ENCODE assay signal across 20 cellular contexts in genomic region chr1:21634481-21635137, GRCh38. TPM values are rescaled to one million over a fixed set of nuclear protein-coding genes. Genes with fewer than 3 reads are reported as not detected.
A peak's percentile ranks its signal among the peaks of the same experiment; 100 is the strongest.
DNase-seq lines count a peak whose midpoint lies in the region; ATAC-seq, FAIRE-seq and TF ChIP-seq lines count a peak whose summit lies in the region.
"Had no signal": no experiment of that assay in that cellular context is flagged by ENCODE, and none has a peak within 500 bp of the region (broad histone marks: within the 10 kb centered on the region; RNA-seq: fewer than 3 reads in every experiment).

No MANE protein-coding gene starts in this region.

- CTCF ChIA-PET in PC-9 (lab: Charles Lee), result interaction anchor here (0.7 kb wide), 1 partner anchor 14 kb away, joined by 4 read pairs; no protein-coding TSS in a partner anchor

- no peaks in the 10 kb centered on the region for H3K36me3 Mint-ChIP-seq in endodermal cell (ENCODE audit: low read depth)
- no peaks in the 10 kb centered on the region for H3K36me3 Mint-ChIP-seq in natural killer cell treated with Interleukin-12 subunit alpha and Interleukin-12 subunit beta and Interleukin-15 and Interleukin-18, amount 100 ng/mL, for 72 hours
- H3K36me3 Mint-ChIP-seq: naive thymus-derived CD4-positive, alpha-beta T cell; T-cell had no signal

- no peaks in the 10 kb centered on the region for H4K20me1 ChIP-seq in PC-9 (ENCODE audit: insufficient read depth)

- POLR2A ChIA-PET in PC-9 (lab: Charles Lee; ENCODE audit: unreplicated experiment), result interaction anchor here (0.6 to 0.7 kb wide), 2 partner anchors 10 to 12 kb away, joined by 3 to 11 read pairs; no protein-coding TSS in a partner anchor

- H3K27me3 ChIP-seq in PC-9 (ENCODE audit: insufficient read depth, low read depth) (no peaks in the 10 kb centered on the region), endodermal cell (ENCODE audit: control insufficient read depth, insufficient read depth, low read length, poor library complexity, severe bottlenecking) (no peaks in the 10 kb centered on the region), pancreas (no peaks in the 10 kb centered on the region)
- H3K27me3 ChIP-seq: MG63 had no signal

- no peaks in the 10 kb centered on the region for H3K27me3 Mint-ChIP-seq in endodermal cell (ENCODE audit: insufficient read depth)
- peaks cover 5 to 19% of the 10 kb centered on the region in 2 donors for H3K27me3 Mint-ChIP-seq in natural killer cell treated with Interleukin-12 subunit alpha and Interleukin-12 subunit beta and Interleukin-15 and Interleukin-18, amount 100 ng/mL, for 72 hours

- H3K27ac ChIP-seq in PC-9 (peak overlapping the region; percentile 77), endodermal cell (ENCODE audit: low read depth, low read length) (no peak overlapping the region), pancreas (peak overlapping the region; percentile 52 to 85 (median 78))

- H3K9me3 ChIP-seq in PC-9 (ENCODE audit: insufficient read depth, low read depth) (no peaks in the 10 kb centered on the region), endodermal cell (ENCODE audit: control insufficient read depth, low read length) (no peaks in the 10 kb centered on the region), pancreas (no peaks in the 10 kb centered on the region)
- H3K9me3 ChIP-seq: MG63 had no signal

- H3K9me2 ChIP-seq in PC-9 (ENCODE audit: insufficient read depth), result no peaks in the 10 kb centered on the region

- no peaks in the 10 kb centered on the region for H3K9me3 Mint-ChIP-seq in endodermal cell
- H3K9me3 Mint-ChIP-seq in natural killer cell treated with Interleukin-12 subunit alpha and Interleukin-12 subunit beta and Interleukin-15 and Interleukin-18, amount 100 ng/mL, for 72 hours, result no peaks in the 10 kb centered on the region
- H3K9me3 Mint-ChIP-seq: activated T-helper 17 cell treated with anti-CD3 and anti-CD28 coated beads, Interleukin-2, amount 50 U/mL, for 72 hours; T-cell had no signal

- H3F3A ChIP-seq in PC-9 (ENCODE audit: insufficient read depth, low read depth), result peaks cover 33% of the 10 kb centered on the region

- H3K27ac Mint-ChIP-seq in endodermal cell, result peak overlapping the region; percentile 50
- no peak overlapping the region for H3K27ac Mint-ChIP-seq in natural killer cell treated with Interleukin-12 subunit alpha and Interleukin-12 subunit beta and Interleukin-15 and Interleukin-18, amount 100 ng/mL, for 72 hours
- H3K27ac Mint-ChIP-seq: activated T-helper 17 cell treated with anti-CD3 and anti-CD28 coated beads, Interleukin-2, amount 50 U/mL, for 72 hours; naive thymus-derived CD4-positive, alpha-beta T cell; T-cell had no signal

- H3K4me3 ChIP-seq in PC-9 (no peak overlapping the region), endodermal cell (ENCODE audit: low read length) (no peak overlapping the region), pancreas (no peak overlapping the region)
- H3K4me3 ChIP-seq: MG63 had no signal

- H3K9ac ChIP-seq in endodermal cell (ENCODE audit: extremely low read depth, low read length, poor library complexity, severe bottlenecking), result no peak overlapping the region

- peaks cover 38% of the 10 kb centered on the region for H3K4me1 Mint-ChIP-seq in endodermal cell
- no peaks in the 10 kb centered on the region for H3K4me1 Mint-ChIP-seq in natural killer cell treated with Interleukin-12 subunit alpha and Interleukin-12 subunit beta and Interleukin-15 and Interleukin-18, amount 100 ng/mL, for 72 hours (ENCODE audit: low read depth in 2 of 2)
- H3K4me1 Mint-ChIP-seq: T-cell had no signal

- ATAC-seq in pancreas (peak; percentile 41 to 63 (median 57)), Right ventricle myocardium inferior (no peak)
- no peak for ATAC-seq in natural killer cell treated with Interleukin-12 subunit alpha and Interleukin-12 subunit beta and Interleukin-15 and Interleukin-18, amount 100 ng/mL, for 72 hours
- ATAC-seq: activated T-helper 17 cell treated with anti-CD3 and anti-CD28 coated beads, Interleukin-2, amount 50 U/mL, for 72 hours; naive thymus-derived CD4-positive, alpha-beta T cell; stimulated activated naive CD8-positive, alpha-beta T cell treated with anti-CD3 and anti-CD28 coated beads, Interleukin-15, Interleukin-2, amounts not matched to agents 100 U/mL and 50 U/mL, for 24 hours; T-cell had no signal

- no peak for FAIRE-seq in pancreas (lab: Jason Lieb, UNC)
- FAIRE-seq: GM12892 had no signal

- H3K4me1 ChIP-seq in PC-9 (replicated peaks; ENCODE audit: insufficient read depth), result peaks cover 88% of the 10 kb centered on the region
- H3K4me1 ChIP-seq in endodermal cell (ENCODE audit: control insufficient read depth, insufficient read depth, low read length), result peaks cover 10% of the 10 kb centered on the region
- H3K4me1 ChIP-seq in pancreas, result peaks cover 35 to 47% (median 46%) of the 10 kb centered on the region in 3 donors

- no peak overlapping the region for H2AFZ ChIP-seq in PC-9

- 88 to 91% methylated on average over 5 to 12 of the region's 12 CpGs for WGBS in endodermal cell (ENCODE audit: insufficient coverage in 1 of 2, insufficient read length in 1 of 2), 2 experiments
- WGBS in pancreas, 2 donors, result 24 to 30% methylated on average over 12 of the region's 12 CpGs

- no peak for TF ChIP-seq CTCF in PC-9 (conservative IDR thresholded peaks at IDR 0.05)
- no peak for TF ChIP-seq CTCF in endodermal cell (conservative IDR thresholded peaks at IDR 0.05)
- TF ChIP-seq CTCF in pancreas (IDR thresholded peaks at IDR 0.05), result no peak

- H3K4me2 ChIP-seq in PC-9, result peak overlapping the region; percentile 56

- H3K79me2 ChIP-seq in PC-9 (ENCODE audit: low read depth), result no peaks in the 10 kb centered on the region

- intact Hi-C loops in PC-9 (cut with micrococcal nuclease; ENCODE audit: unreplicated experiment) (loop anchor here (1.0 to 10.0 kb wide), 2 partner anchors 8 to 1870 kb away; no protein-coding TSS in a partner anchor), pancreas (cut with DNase I) (no loop called here), Right ventricle myocardium inferior (cut with DNase I) (no loop called here)

- peak; percentile 58 for DNase-seq in Caki2 (ENCODE audit: low read depth)
- peak; percentile 51 to 79 for DNase-seq in PC-9
- DNase-seq in endodermal cell, result no peak
- peak; percentile 76 to 90 (median 80) for DNase-seq in pancreas
- no peak for DNase-seq in T1000 (lab: John Stamatoyannopoulos, UW)
- DNase-seq in Right ventricle myocardium inferior (ENCODE audit: missing footprints), result no peak
- DNase-seq in NCI-H146 treated with DMSO at 0.1 percent for 48 hours (lab: John Stamatoyannopoulos, UW; ENCODE audit: unreplicated experiment), result no peak
- DNase-seq in natural killer cell treated with Interleukin-12 subunit alpha and Interleukin-12 subunit beta and Interleukin-15 and Interleukin-18, amount 100 ng/mL, for 72 hours (ENCODE audit: low spot score), result no peak
- DNase-seq: activated CD8-positive, alpha-beta memory T cell treated with anti-CD3 and anti-CD28 coated beads for 24 hours; COR-L47; foreskin fibroblast; GF-D8; HCEC 1CT; MG63; naive thymus-derived CD4-positive, alpha-beta T cell; stimulated activated CD4-positive, alpha-beta T cell treated with anti-CD3 and anti-CD28 coated beads, Interleukin-15, amount 100 ng/mL, for 24 hours; stimulated activated naive CD8-positive, alpha-beta T cell treated with anti-CD3 and anti-CD28 coated beads, Interleukin-15, Interleukin-2, amounts not matched to agents 100 U/mL and 50 U/mL, for 24 hours; T-cell had no signal

- H3K36me3 ChIP-seq in PC-9 (ENCODE audit: low read depth), result no peaks in the 10 kb centered on the region
- no peaks in the 10 kb centered on the region for H3K36me3 ChIP-seq in endodermal cell (ENCODE audit: control insufficient read depth, insufficient read depth, low read length)
- no peaks in the 10 kb centered on the region for H3K36me3 ChIP-seq in pancreas
- H3K36me3 ChIP-seq: MG63 had no signal

- no peak overlapping the region for H3K4me3 Mint-ChIP-seq in endodermal cell
- H3K4me3 Mint-ChIP-seq in natural killer cell treated with Interleukin-12 subunit alpha and Interleukin-12 subunit beta and Interleukin-15 and Interleukin-18, amount 100 ng/mL, for 72 hours, result no peak overlapping the region
- H3K4me3 Mint-ChIP-seq: activated T-helper 17 cell treated with anti-CD3 and anti-CD28 coated beads, Interleukin-2, amount 50 U/mL, for 72 hours; naive thymus-derived CD4-positive, alpha-beta T cell; T-cell had no signal

- TSS peak; percentile 85 for BruUV-seq in PC-9 (replicated peaks; lab: Mats Ljungman, UMichigan)

- in situ Hi-C loops in Caki2 (cut with HindIII; ENCODE audit: low pct_unique_long_range_greater_than_20kb, low sequenced_read_pairs), result no loop called here

RNA-seq across cellular contexts. Expression of gene RAP1GAP, which starts 34.5 kb away (rescaled TPM):
- 23.7 and 40.1 TPM in 2 replicates for total RNA-seq in Caki2 (2014; rRNA removed; shearing (Covaris generic); ENCODE audit: low replicate concordance)
- 22.7 and 30.2 TPM in 2 replicates for total RNA-seq in PC-9 (2021)
- 1 to 10 TPM; 8.0 to 8.2 TPM for total RNA-seq in endodermal cell
- 5.2 TPM for polyA plus RNA-seq in endodermal cell (2013, experiment 1 of 2)
- 5.8 TPM for polyA plus RNA-seq in endodermal cell (2013, experiment 2 of 2)
- total RNA-seq in pancreas, result 10 to 100 TPM; 53.4 to 93.3 (median 64.8) TPM
- polyA plus RNA-seq in pancreas, result 100 to 1,000 TPM in 1 of 2 donors, 10 to 100 TPM in 1; 83.6 to 100 TPM
- 4.5 TPM for total RNA-seq in Right ventricle myocardium inferior
- under 1 TPM in 1 of 2 donors, not detected in 1; 0.19 TPM for total RNA-seq in natural killer cell treated with Interleukin-12 subunit alpha and Interleukin-12 subunit beta and Interleukin-15 and Interleukin-18, amount 100 ng/mL, for 72 hours
- polyA plus RNA-seq: naive thymus-derived CD4-positive, alpha-beta T cell had no signal

Comparison
In these comparisons a context has a peak if more than half of its experiments do, and no peak if none do; other contexts are left out.
1. DNase-seq: peak in Caki2 (single experiment), PC-9 (2 of 2) and pancreas (6 of 6); none in endodermal cell (single experiment), T1000 (single experiment), Right ventricle myocardium inferior (single experiment), NCI-H146 treated with DMSO at 0.1 percent for 48 hours (single experiment) and natural killer cell treated with Interleukin-12 subunit alpha and Interleukin-12 subunit beta and Interleukin-15 and Interleukin-18, amount 100 ng/mL, for 72 hours (single experiment).
2. ATAC-seq: peak in pancreas (4 of 4); none in Right ventricle myocardium inferior (single experiment) and natural killer cell treated with Interleukin-12 subunit alpha and Interleukin-12 subunit beta and Interleukin-15 and Interleukin-18, amount 100 ng/mL, for 72 hours (0 of 2).